22 cellular contexts compared by ENCODE assay signal in genomic region chr12:121986494-121987245, GRCh38.
"Had no signal": no experiment of that assay in that cellular context is flagged by ENCODE, and none has a peak within 500 bp of the region (broad histone marks: within the 10 kb centered on the region; RNA-seq: fewer than 3 reads in every experiment).

No MANE protein-coding gene starts in this region.

- H3K36me3 ChIP-seq: brain microvascular endothelial cell, cardiac muscle cell had no signal

- H3K27ac ChIP-seq: brain microvascular endothelial cell, cardiac muscle cell, PC-9, VCaP had no signal

- ATAC-seq: activated T-helper 17 cell treated with anti-CD3 and anti-CD28 coated beads, Interleukin-2, amount 50 U/mL, for 72 hours; T-cell had no signal

- H3K9me3 Mint-ChIP-seq: activated CD4-positive, alpha-beta memory T cell treated with anti-CD3 and anti-CD28 coated beads, Interleukin-2, amount 10 ng/mL, durations not matched to agents 7 days and 5 days; activated naive CD4-positive, alpha-beta T cell treated with anti-CD3 and anti-CD28 coated beads for 36 hours; activated T-helper 17 cell treated with anti-CD3 and anti-CD28 coated beads, Interleukin-2, amount 50 U/mL, for 72 hours; T-cell had no signal

- H3K36me3 Mint-ChIP-seq: activated naive CD8-positive, alpha-beta T cell; T-cell had no signal

- H2AFZ ChIP-seq: PC-9 had no signal

- H3K27me3 ChIP-seq: brain microvascular endothelial cell, cardiac muscle cell had no signal

- DNase-seq: activated CD4-positive, alpha-beta memory T cell treated with anti-CD3 and anti-CD28 coated beads, Interleukin-2, amount 10 ng/mL, durations not matched to agents 7 days and 5 days; activated CD4-positive, alpha-beta T cell treated with anti-CD3 and anti-CD28 coated beads, Interleukin-2, amount 50 U/mL, for 1 hour; activated CD4-positive, CD25-positive, alpha-beta regulatory T cell; activated gamma-delta T cell; activated naive CD4-positive, alpha-beta T cell treated with anti-CD3 and anti-CD28 coated beads for 36 hours; activated T-cell treated with anti-CD3 and anti-CD28 coated beads for 4 hours; activated T-cell treated with anti-CD3 and anti-CD28 coated beads, Interleukin-2, amount 50 U/mL, for 48 hours; brain microvascular endothelial cell; MM.1S; NCI-H1105; NCI-H1436; NCI-H1694 treated with DMSO at 0.1 percent for 48 hours; NCI-H2029 treated with DMSO at 0.1 percent for 48 hours; NCI-H2227 treated with DMSO at 0.1 percent for 48 hours; NCI-H526; PC-9; SHP77 treated with DMSO at 0.1 percent for 48 hours; T-cell had no signal

- H3K27ac Mint-ChIP-seq: activated CD4-positive, alpha-beta memory T cell treated with anti-CD3 and anti-CD28 coated beads, Interleukin-2, amount 10 ng/mL, durations not matched to agents 7 days and 5 days; activated naive CD4-positive, alpha-beta T cell treated with anti-CD3 and anti-CD28 coated beads for 36 hours; activated naive CD8-positive, alpha-beta T cell; activated T-helper 17 cell treated with anti-CD3 and anti-CD28 coated beads, Interleukin-2, amount 50 U/mL, for 72 hours; T-cell had no signal

- H3K4me3 ChIP-seq: cardiac muscle cell, PC-9 had no signal

- H3K4me3 Mint-ChIP-seq: activated CD4-positive, alpha-beta memory T cell treated with anti-CD3 and anti-CD28 coated beads, Interleukin-2, amount 10 ng/mL, durations not matched to agents 7 days and 5 days; activated naive CD4-positive, alpha-beta T cell treated with anti-CD3 and anti-CD28 coated beads for 36 hours; activated naive CD8-positive, alpha-beta T cell; activated T-helper 17 cell treated with anti-CD3 and anti-CD28 coated beads, Interleukin-2, amount 50 U/mL, for 72 hours; T-cell had no signal

- H3K4me2 ChIP-seq: PC-9 had no signal

- H3K27me3 Mint-ChIP-seq: activated CD4-positive, alpha-beta memory T cell treated with anti-CD3 and anti-CD28 coated beads, Interleukin-2, amount 10 ng/mL, durations not matched to agents 7 days and 5 days; activated naive CD8-positive, alpha-beta T cell; activated T-helper 17 cell treated with anti-CD3 and anti-CD28 coated beads, Interleukin-2, amount 50 U/mL, for 72 hours; T-cell had no signal
